In the genomic region with DNA sequence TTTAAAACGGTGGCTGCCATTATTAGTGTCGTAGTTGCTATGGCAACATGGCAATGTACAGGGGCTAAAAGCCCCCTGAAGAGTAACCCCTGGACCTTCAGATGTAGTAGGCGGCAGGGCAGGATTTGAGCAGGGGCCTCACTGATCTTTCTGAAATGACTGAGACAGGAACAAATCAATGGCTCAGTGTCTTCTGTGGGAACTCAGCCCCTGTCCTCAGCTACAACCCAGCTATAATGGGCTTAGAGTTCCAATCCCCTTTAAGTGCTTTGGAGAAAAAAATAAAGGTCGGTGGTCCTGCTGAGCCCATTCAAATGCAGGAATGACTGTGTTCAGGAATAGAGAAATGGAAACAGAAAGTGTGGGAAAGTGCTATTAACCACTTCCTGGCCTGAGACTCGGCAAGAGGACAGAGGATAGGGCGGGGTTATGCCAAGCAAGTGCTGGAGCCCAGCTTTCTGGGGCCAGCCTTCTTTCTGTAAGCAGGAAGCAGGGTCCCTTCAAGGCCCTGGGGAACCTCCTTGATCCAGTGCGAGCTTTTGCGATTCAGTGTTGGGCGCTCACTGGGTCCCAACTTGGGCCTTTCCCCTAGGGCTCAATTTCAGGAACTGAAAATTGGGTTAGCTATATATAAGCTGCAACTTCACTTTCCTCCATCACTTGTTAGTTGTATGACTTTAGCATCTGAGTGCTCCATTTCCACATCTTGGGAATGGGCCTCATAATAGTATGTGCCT, we compare ENCODE assay signal across 8 cellular contexts. TPM values are rescaled to one million over a fixed set of nuclear protein-coding genes. Genes with fewer than 3 reads are reported as not detected.
A peak's percentile ranks its signal among the peaks of the same experiment; 100 is the strongest.
DNase-seq lines count a peak whose midpoint lies in the region; ATAC-seq lines count a peak whose summit lies in the region.

No MANE protein-coding gene starts in this region.

- DNase-seq in stimulated activated CD4-positive, alpha-beta T cell treated with anti-CD3 and anti-CD28 coated beads, Interleukin-15, amount 100 ng/mL, for 24 hours = peak; percentile 51
- no peak for DNase-seq in stimulated activated CD4-positive, alpha-beta T cell treated with anti-CD3 and anti-CD28 coated beads, Interleukin-4, amount 100 ng/mL, for 24 hours
- DNase-seq in SW480 (ENCODE audit: low spot score) = peak; percentile 39
- peak; percentile 31 for DNase-seq in pons (ENCODE audit: low spot score)
- no peak for DNase-seq in NCI-H1930 (lab: John Stamatoyannopoulos, UW)
- no peak for DNase-seq in Right ventricle myocardium inferior (ENCODE audit: missing footprints)
- DNase-seq in activated gamma-delta T cell treated with Interleukin-2 at 50 U/mL for 16 hours = no peak

- intact Hi-C loops in Right ventricle myocardium inferior (cut with DNase I) = loop anchor here (5.0 kb wide), 2 partner anchors 353 to 548 kb away; no protein-coding TSS in a partner anchor

- ATAC-seq in HG03066 (IDR thresholded peaks at IDR 0.05; ENCODE audit: low read depth, unreplicated experiment) = peak; percentile 72
- no peak for ATAC-seq in Right ventricle myocardium inferior

RNA-seq across cellular contexts. Expression of a gene that starts 6.1 kb away (rescaled TPM):
- total RNA-seq in Right ventricle myocardium inferior = 47.7 TPM

Comparison
In these comparisons a context has a peak if more than half of its experiments do, and no peak if none do; other contexts are left out.
1. DNase-seq: peak in stimulated activated CD4-positive, alpha-beta T cell treated with anti-CD3 and anti-CD28 coated beads, Interleukin-15, amount 100 ng/mL, for 24 hours (single experiment), SW480 (single experiment) and pons (single experiment); none in stimulated activated CD4-positive, alpha-beta T cell treated with anti-CD3 and anti-CD28 coated beads, Interleukin-4, amount 100 ng/mL, for 24 hours (single experiment), NCI-H1930 (0 of 2), Right ventricle myocardium inferior (single experiment) and activated gamma-delta T cell treated with Interleukin-2 at 50 U/mL for 16 hours (single experiment).